In the genomic region with DNA sequence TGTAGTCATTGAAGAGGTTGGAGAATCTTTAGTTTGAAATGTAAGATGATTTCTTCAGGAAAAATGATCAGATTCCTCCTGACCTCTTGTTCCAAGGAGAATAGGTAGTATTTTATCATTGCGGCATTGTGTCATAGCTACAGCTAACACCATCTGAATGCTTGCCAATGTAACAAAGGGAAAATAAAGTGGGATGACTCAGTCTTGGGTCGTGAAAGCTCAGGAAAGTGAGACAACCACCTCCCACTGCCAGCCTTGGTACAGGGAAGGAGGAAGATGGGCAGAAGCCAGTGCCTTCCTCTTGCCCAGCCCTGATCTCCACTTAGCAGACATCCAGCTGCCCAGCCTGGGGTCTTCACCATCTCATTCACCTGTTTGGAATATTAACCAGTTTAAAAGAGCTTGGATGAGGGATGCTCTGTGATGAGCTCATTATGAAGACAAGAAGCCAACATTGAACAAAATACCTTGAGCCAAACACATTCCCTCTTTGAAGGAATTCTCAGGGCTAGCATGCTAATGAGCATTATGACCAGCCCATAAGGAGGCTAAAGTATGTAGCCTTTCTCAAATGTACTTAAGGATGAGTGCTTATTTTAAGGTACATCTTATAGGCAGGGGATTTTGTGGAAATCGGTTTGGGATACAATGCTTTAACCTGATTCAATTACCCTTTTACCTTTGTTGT, we compare ENCODE assay signal across 16 cellular contexts. TPM values are rescaled to one million over a fixed set of nuclear protein-coding genes. Genes with fewer than 3 reads are reported as not detected.
DNase-seq lines count a peak whose midpoint lies in the region; ATAC-seq, FAIRE-seq and TF ChIP-seq lines count a peak whose summit lies in the region.
"Had no signal": no experiment of that assay in that cellular context is flagged by ENCODE, and none has a peak within 500 bp of the region (broad histone marks: within the 10 kb centered on the region; RNA-seq: fewer than 3 reads in every experiment).

No MANE protein-coding gene starts in this region.

- H3K27me3 Mint-ChIP-seq in HFFc6 (ENCODE audit: insufficient read depth) = peaks cover 1% of the 10 kb centered on the region

- H3K36me3 ChIP-seq in kidney (ENCODE audit: control insufficient read depth in 1 of 2, insufficient read depth in 2 of 2, low read length in 2 of 2) = no peaks in the 10 kb centered on the region

- H3K9me3 Mint-ChIP-seq in HFFc6 = no peaks in the 10 kb centered on the region
- H3K9me3 Mint-ChIP-seq: activated T-helper 2 cell treated with anti-CD3 and anti-CD28 coated beads, Interferon-gamma antibody, Interleukin-2, Interleukin-4, amounts not matched to agents 10 μg/mL and 5 μg/mL and 100 μg/mL, durations not matched to agents 14 hours and 24 hours and 36 hours; naive B cell had no signal

- H3K9me3 ChIP-seq in kidney (ENCODE audit: control insufficient read depth in 1 of 2, low read length in 2 of 2) = no peaks in the 10 kb centered on the region

- intact Hi-C loops in kidney (cut with DNase I) = no loop called here

- TF ChIP-seq CTCF in HFFc6 (IDR thresholded peaks at IDR 0.05) (no peak), foreskin keratinocyte (conservative IDR thresholded peaks at IDR 0.05) (no peak), kidney (IDR thresholded peaks at IDR 0.05; ENCODE audit: borderline replicate concordance, extremely low read depth, insufficient read depth) (no peak)

- peak overlapping the region; percentile 76 for H3K27ac Mint-ChIP-seq in HFFc6
- H3K27ac Mint-ChIP-seq: activated T-helper 2 cell treated with anti-CD3 and anti-CD28 coated beads, Interferon-gamma antibody, Interleukin-2, Interleukin-4, amounts not matched to agents 10 μg/mL and 5 μg/mL and 100 μg/mL, durations not matched to agents 14 hours and 24 hours and 36 hours had no signal

- DNase-seq in A172 (ENCODE audit: low spot score) (peak; percentile 94), HFFc6 (peak; percentile 91), amniotic stem cell (lab: John Stamatoyannopoulos, UW) (peak; percentile 68), foreskin keratinocyte (peak; percentile 61 to 79), kidney (no peak), NCI-H2029 treated with DMSO at 0.1 percent for 48 hours (lab: John Stamatoyannopoulos, UW) (no peak)
- DNase-seq: 8988T; naive B cell; NCI-H446 treated with DMSO at 0.1 percent for 48 hours; SIG-M5; stimulated activated CD8-positive, alpha-beta memory T cell treated with anti-CD3 and anti-CD28 coated beads, Interleukin-4, amount 100 ng/mL, for 48 hours had no signal

- H3K9ac ChIP-seq in kidney (ENCODE audit: low read length in 2 of 2) = no peak overlapping the region

- peaks cover 22% of the 10 kb centered on the region; the same call in 1 of the 2 replicates for H3K36me3 Mint-ChIP-seq in HFFc6 (ENCODE audit: low read depth)

- H3K27me3 ChIP-seq in foreskin keratinocyte = peaks cover 52% of the 10 kb centered on the region

- H3K4me3 ChIP-seq in kidney (ENCODE audit: low read length in 2 of 2) = no peak overlapping the region
- H3K4me3 ChIP-seq: dorsolateral prefrontal cortex had no signal

- ATAC-seq in foreskin keratinocyte (peak; percentile 84), GM18511 (IDR thresholded peaks at IDR 0.05; ENCODE audit: unreplicated experiment) (no peak), GM19467 (IDR thresholded peaks at IDR 0.05; ENCODE audit: unreplicated experiment) (no peak)
- ATAC-seq: activated CD4-positive, CD25-positive, alpha-beta regulatory T cell treated with anti-CD3 and anti-CD28 coated beads, Interleukin-2, amount 50 U/mL, for 24 hours had no signal

- peaks cover 73% of the 10 kb centered on the region for H3K4me1 Mint-ChIP-seq in HFFc6 (ENCODE audit: low read depth)
- H3K4me1 Mint-ChIP-seq: naive B cell had no signal

- H3K27ac ChIP-seq in foreskin keratinocyte (no peak overlapping the region), kidney (ENCODE audit: low read depth in 2 of 2, low read length in 2 of 2) (no peak overlapping the region)
- H3K27ac ChIP-seq: dorsolateral prefrontal cortex had no signal

- FAIRE-seq in kidney (lab: Jason Lieb, UNC) = no peak

- H3K4me1 ChIP-seq in foreskin keratinocyte (no peaks in the 10 kb centered on the region), kidney (ENCODE audit: control insufficient read depth in 1 of 2, insufficient read depth in 1 of 2, low read depth in 1 of 2, low read length in 2 of 2) (peaks cover 3 to 15% of the 10 kb centered on the region in 2 donors)

- H3K4me3 Mint-ChIP-seq in HFFc6 = no peak overlapping the region; the same call in 1 of the 2 replicates
- H3K4me3 Mint-ChIP-seq: naive B cell had no signal

RNA-seq across cellular contexts. Expression of a gene that starts 40.0 kb away (rescaled TPM):
- total RNA-seq in A172 (2014; rRNA removed; shearing (Covaris generic)) = 0.78 and 2.4 TPM in 2 replicates
- total RNA-seq in HFFc6 (2021; fragmentation: NEBNext Ultra II Directional; extraction: Animal tissue kit (Norgen Biotek cat#: 25700)) = 10 to 100 TPM; 14.5 to 43.3 (median 34.9) TPM
- total RNA-seq in foreskin keratinocyte (2.1 and 4.4 TPM in 2 replicates), kidney (1.2 TPM)
- polyA plus RNA-seq in foreskin keratinocyte (2.2 and 3.5 TPM in 2 replicates), kidney (ENCODE audit: insufficient read depth, low read depth, low replicate concordance) (4.5 TPM)
- total RNA-seq: activated T-helper 2 cell treated with anti-CD3 and anti-CD28 coated beads, Interferon-gamma antibody, Interleukin-2, Interleukin-4, amounts not matched to agents 10 μg/mL and 5 μg/mL and 100 μg/mL, durations not matched to agents 14 hours and 24 hours and 36 hours had no signal

Comparison
In these comparisons a context has a peak if more than half of its experiments do, and no peak if none do; other contexts are left out.
1. DNase-seq: peak in A172 (single experiment), HFFc6 (single experiment), amniotic stem cell (single experiment) and foreskin keratinocyte (2 of 2); none in kidney (single experiment) and NCI-H2029 treated with DMSO at 0.1 percent for 48 hours (single experiment).